In the genomic region with DNA sequence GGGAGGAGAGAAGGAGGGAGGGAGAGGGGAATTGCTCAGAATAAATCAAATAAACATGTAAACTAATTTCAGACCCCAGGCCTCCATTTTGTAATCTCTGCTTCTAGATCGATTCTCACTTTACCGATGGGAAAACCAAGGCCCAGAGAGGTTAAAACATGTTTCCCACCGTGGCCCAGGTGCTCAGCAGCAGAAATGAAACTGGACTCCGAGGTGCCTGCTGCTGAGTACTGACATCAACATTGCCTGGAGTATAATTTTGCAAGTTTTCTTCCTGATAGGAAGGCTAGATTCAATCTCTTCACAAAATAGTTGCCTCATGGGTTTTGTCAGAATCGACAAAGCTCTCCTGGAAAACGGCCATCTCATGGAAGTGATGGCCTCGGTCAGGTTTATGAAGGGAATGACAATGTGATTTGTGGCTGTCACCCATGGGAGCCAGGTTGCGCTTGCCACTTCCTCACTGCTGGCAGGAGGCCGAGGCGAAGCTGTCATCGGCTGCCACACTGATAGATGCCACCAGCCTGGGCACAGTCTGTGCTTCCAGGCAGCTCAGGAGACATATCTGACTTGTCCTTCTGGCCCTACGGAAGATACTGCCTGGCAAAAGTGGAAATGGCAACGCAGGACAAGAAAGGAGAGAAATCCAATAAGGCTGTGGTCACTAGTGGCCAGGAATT, we compare ENCODE assay signal across 10 cellular contexts.
DNase-seq lines count a peak whose midpoint lies in the region; ATAC-seq lines count a peak whose summit lies in the region.
"Had no signal": no experiment of that assay in that cellular context is flagged by ENCODE, and none has a peak within 500 bp of the region (broad histone marks: within the 10 kb centered on the region; RNA-seq: fewer than 3 reads in every experiment).

No MANE protein-coding gene starts in this region.

- peaks cover 1 to 15% (median 7%) of the 10 kb centered on the region in 11 donors for H3K9me3 Mint-ChIP-seq in naive thymus-derived CD4-positive, alpha-beta T cell

- no peaks in the 10 kb centered on the region for H3K36me3 ChIP-seq in naive thymus-derived CD4-positive, alpha-beta T cell (ENCODE audit: control insufficient read depth in 2 of 3, insufficient read depth in 3 of 3, low read length in 3 of 3)

- no peak overlapping the region for H3K4me3 ChIP-seq in naive thymus-derived CD4-positive, alpha-beta T cell (ENCODE audit: low read length)

- peaks cover 0 to 38% (median 16%) of the 10 kb centered on the region in 5 donors for H3K27me3 Mint-ChIP-seq in naive thymus-derived CD4-positive, alpha-beta T cell

- H3K9me3 ChIP-seq in naive thymus-derived CD4-positive, alpha-beta T cell (ENCODE audit: control insufficient read depth in 2 of 3, low read length in 3 of 3) = no peaks in the 10 kb centered on the region

- H3K36me3 Mint-ChIP-seq in naive thymus-derived CD4-positive, alpha-beta T cell = peaks cover 0 to 4% (median 0%) of the 10 kb centered on the region in 5 donors

- CTCF ChIA-PET in naive thymus-derived CD4-positive, alpha-beta T cell (lab: Charles Lee) = no interaction called here

- intact Hi-C loops in naive thymus-derived CD4-positive, alpha-beta T cell (cut with micrococcal nuclease) = no loop called here

- H3K27ac ChIP-seq in naive thymus-derived CD4-positive, alpha-beta T cell (ENCODE audit: low read depth, low read length) = no peak overlapping the region

- H3K27ac Mint-ChIP-seq in naive thymus-derived CD4-positive, alpha-beta T cell = no peak overlapping the region

- ATAC-seq in GM18907 (IDR thresholded peaks at IDR 0.05; ENCODE audit: unreplicated experiment) (peak; percentile 73), HG02588 (IDR thresholded peaks at IDR 0.05; ENCODE audit: unreplicated experiment) (peak; percentile 53), HG03558 (IDR thresholded peaks at IDR 0.05; ENCODE audit: extremely low read depth, unreplicated experiment) (peak; percentile 23)
- ATAC-seq in naive thymus-derived CD4-positive, alpha-beta T cell = peak; percentile 37

- POLR2A ChIA-PET in naive thymus-derived CD4-positive, alpha-beta T cell (lab: Charles Lee) = no interaction called here

- H3K27me3 ChIP-seq in naive thymus-derived CD4-positive, alpha-beta T cell (ENCODE audit: control insufficient read depth in 2 of 2, insufficient read depth in 2 of 2, low read length in 2 of 2) = no peaks in the 10 kb centered on the region

- no peak overlapping the region for H3K4me3 Mint-ChIP-seq in naive thymus-derived CD4-positive, alpha-beta T cell

- H3K4me1 ChIP-seq in naive thymus-derived CD4-positive, alpha-beta T cell (ENCODE audit: control insufficient read depth in 2 of 2, insufficient read depth in 2 of 2, low read length in 2 of 2) = no peaks in the 10 kb centered on the region

- H3K4me1 Mint-ChIP-seq in naive thymus-derived CD4-positive, alpha-beta T cell = peaks cover 0 to 9% (median 0%) of the 10 kb centered on the region in 7 donors

- DNase-seq in naive thymus-derived CD4-positive, alpha-beta T cell = no peak
- DNase-seq in putamen (ENCODE audit: low spot score) = no peak
- no peak for DNase-seq in DMS53 treated with DMSO at 0.1 percent for 48 hours (lab: John Stamatoyannopoulos, UW; ENCODE audit: unreplicated experiment)
- no peak for DNase-seq in T-helper 2 cell
- no peak for DNase-seq in nucleus accumbens (lab: John Stamatoyannopoulos, UW)
- DNase-seq: cortex of kidney, IMR-90 had no signal

Comparison
In these comparisons a context has a peak if more than half of its experiments do, and no peak if none do; other contexts are left out.
1. ATAC-seq: peak in every context shown above with its lines; median percentile 73 in GM18907; 53 in HG02588; 37 in naive thymus-derived CD4-positive, alpha-beta T cell; 23 in HG03558.